ENCODE assay signal across 8 cellular contexts in the genomic region with DNA sequence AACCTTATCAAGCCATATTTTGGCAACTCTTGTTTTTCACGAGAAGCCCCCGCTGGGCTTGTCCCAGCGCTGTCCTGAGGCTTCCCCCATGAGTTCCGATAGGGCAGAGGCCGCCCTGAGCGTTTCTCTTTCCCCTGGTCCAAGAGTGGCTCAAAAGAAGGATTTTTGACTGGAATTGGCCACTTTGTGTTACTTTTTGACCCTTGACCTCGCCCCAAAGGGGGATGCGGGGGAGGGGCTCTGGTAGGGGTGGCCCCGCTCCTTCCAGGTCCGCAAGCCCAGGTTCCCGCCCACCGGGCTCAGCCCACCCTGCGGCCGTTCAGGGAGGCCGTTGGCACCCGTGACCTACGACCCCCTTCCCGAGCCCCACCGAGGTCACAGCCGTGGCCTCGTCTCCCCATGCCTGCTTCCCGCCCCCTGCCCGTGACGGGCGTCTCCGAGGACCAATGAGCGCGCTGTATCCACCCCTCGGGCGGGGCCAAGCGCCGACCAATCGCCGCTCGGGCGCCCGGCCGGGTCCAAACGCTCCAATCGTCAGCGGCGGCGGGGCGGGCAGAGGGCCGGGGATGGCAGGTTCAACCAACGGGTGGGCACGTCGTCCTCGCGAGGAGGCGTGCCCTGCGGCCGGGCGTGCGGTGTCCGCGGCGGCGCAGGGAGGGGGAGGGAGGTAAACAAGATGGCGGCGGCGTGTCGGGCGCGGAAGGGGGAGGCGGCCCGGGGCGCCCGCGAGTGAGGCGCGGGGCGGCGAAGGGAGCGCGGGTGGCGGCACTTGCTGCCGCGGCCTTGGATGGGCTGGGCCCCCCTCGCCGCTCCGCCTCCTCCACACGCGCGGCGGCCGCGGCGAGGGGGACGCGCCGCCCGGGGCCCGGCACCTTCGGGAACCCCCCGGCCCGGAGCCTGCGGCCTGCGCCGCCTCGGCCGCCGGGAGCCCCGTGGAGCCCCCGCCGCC. TPM values are rescaled to one million over a fixed set of nuclear protein-coding genes. Genes with fewer than 3 reads are reported as not detected.
DNase-seq lines count a peak whose midpoint lies in the region; ATAC-seq and TF ChIP-seq lines count a peak whose summit lies in the region.

A gene with protein sequence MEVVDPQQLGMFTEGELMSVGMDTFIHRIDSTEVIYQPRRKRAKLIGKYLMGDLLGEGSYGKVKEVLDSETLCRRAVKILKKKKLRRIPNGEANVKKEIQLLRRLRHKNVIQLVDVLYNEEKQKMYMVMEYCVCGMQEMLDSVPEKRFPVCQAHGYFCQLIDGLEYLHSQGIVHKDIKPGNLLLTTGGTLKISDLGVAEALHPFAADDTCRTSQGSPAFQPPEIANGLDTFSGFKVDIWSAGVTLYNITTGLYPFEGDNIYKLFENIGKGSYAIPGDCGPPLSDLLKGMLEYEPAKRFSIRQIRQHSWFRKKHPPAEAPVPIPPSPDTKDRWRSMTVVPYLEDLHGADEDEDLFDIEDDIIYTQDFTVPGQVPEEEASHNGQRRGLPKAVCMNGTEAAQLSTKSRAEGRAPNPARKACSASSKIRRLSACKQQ (plus strand): TSS at position 665 of the 949 bp plus-strand sequence. CDS start 1,136 bp downstream, outside the sequence.

- H3K36me3 ChIP-seq in iPS DF 6.9 (ENCODE audit: control insufficient read depth, insufficient read depth, low read length) = no peaks in the 10 kb centered on the region; the same call in 1 of the 2 replicates
- H3K36me3 ChIP-seq in gastrocnemius medialis = no peaks in the 10 kb centered on the region

- peaks cover 0 to 2% (median 0%) of the 10 kb centered on the region in 5 experiments for H3K9me3 Mint-ChIP-seq in brain

- H3K4me1 Mint-ChIP-seq in brain = peaks cover 37% of the 10 kb centered on the region

- H3K27ac Mint-ChIP-seq in brain = peak within 1 kb of the TSS; percentile 88 to 93 (median 90)

- H3K4me1 ChIP-seq in iPS DF 6.9 (ENCODE audit: control insufficient read depth, insufficient read depth, low read length) = peaks cover 2% of the 10 kb centered on the region; the same call in 1 of the 2 replicates
- peaks cover 31 to 33% of the 10 kb centered on the region in 2 donors for H3K4me1 ChIP-seq in gastrocnemius medialis

- H3K4me3 Mint-ChIP-seq in brain = peak within 1 kb of the TSS; percentile 92 to 97 (median 94)

- H3K27ac ChIP-seq in iPS DF 6.9 (ENCODE audit: low read length) (no peak within 1 kb of the TSS), gastrocnemius medialis (peak within 1 kb of the TSS; percentile 94 to 98 (median 96))

- no peaks in the 10 kb centered on the region for H3K9me3 ChIP-seq in iPS DF 6.9 (ENCODE audit: control insufficient read depth, insufficient read depth, low read length)
- H3K9me3 ChIP-seq in gastrocnemius medialis = no peaks in the 10 kb centered on the region

- in situ Hi-C loops in gastrocnemius medialis (cut with MboI; ENCODE audit: low sequenced_read_pairs in 4 of 4) = no loop called here

- ATAC-seq in GM18520 (IDR thresholded peaks at IDR 0.05; ENCODE audit: unreplicated experiment) (peak; percentile 79), HG03064 (IDR thresholded peaks at IDR 0.05; ENCODE audit: low read depth, unreplicated experiment) (peak; percentile 59), gastrocnemius medialis (peak; percentile 76 to 82)

- intact Hi-C loops in gastrocnemius medialis (cut with DNase I; ENCODE audit: low total_unique reads) = no loop called here

- WGBS in iPS DF 6.9 (ENCODE audit: insufficient coverage, insufficient read length) = no CpG with 5 or more reads among the region's 106 CpGs

- peaks cover 20% of the 10 kb centered on the region for H3K36me3 Mint-ChIP-seq in brain

- H3K27me3 Mint-ChIP-seq in brain = no peaks in the 10 kb centered on the region

- TF ChIP-seq POLR2A in gastrocnemius medialis (IDR thresholded peaks at IDR 0.05) = peak; percentile 91 to 95

- H3K27me3 ChIP-seq in iPS DF 6.9 (ENCODE audit: control insufficient read depth, insufficient read depth, low read length) = no peaks in the 10 kb centered on the region
- H3K27me3 ChIP-seq in gastrocnemius medialis = no peaks in the 10 kb centered on the region

- no peak for TF ChIP-seq CTCF in brain (conservative IDR thresholded peaks at IDR 0.05)
- TF ChIP-seq CTCF in gastrocnemius medialis (IDR thresholded peaks at IDR 0.05 in 4 of 5, conservative IDR thresholded peaks at IDR 0.05 in 1 of 5) = no peak

- H3K4me3 ChIP-seq in iPS DF 6.9 (ENCODE audit: low read length) (peak within 1 kb of the TSS; percentile 79), gastrocnemius medialis (peak within 1 kb of the TSS; percentile 83 to 94 (median 86))

- DNase-seq in 8988T (peak; percentile 98), NCI-H2107 treated with DMSO at 0.1 percent for 48 hours (lab: John Stamatoyannopoulos, UW; ENCODE audit: unreplicated experiment) (peak; percentile 78), UCSD-AML1 (lab: John Stamatoyannopoulos, UW; ENCODE audit: unreplicated experiment) (peak; percentile 99), iPS DF 6.9 (ENCODE audit: low read depth, low spot score) (peak; percentile 82), gastrocnemius medialis (peak; percentile 98 to 99)

RNA-seq across cellular contexts. Expression of the gene that starts here (rescaled TPM):
- 72.6 TPM for polyA plus RNA-seq in brain (ENCODE audit: insufficient read depth, low read depth, low replicate concordance)
- 100 to 1,000 TPM in 3 of 4 donors, 10 to 100 TPM in 1; 91.5 to 194 (median 149) TPM for total RNA-seq in gastrocnemius medialis
